In the genomic region with DNA sequence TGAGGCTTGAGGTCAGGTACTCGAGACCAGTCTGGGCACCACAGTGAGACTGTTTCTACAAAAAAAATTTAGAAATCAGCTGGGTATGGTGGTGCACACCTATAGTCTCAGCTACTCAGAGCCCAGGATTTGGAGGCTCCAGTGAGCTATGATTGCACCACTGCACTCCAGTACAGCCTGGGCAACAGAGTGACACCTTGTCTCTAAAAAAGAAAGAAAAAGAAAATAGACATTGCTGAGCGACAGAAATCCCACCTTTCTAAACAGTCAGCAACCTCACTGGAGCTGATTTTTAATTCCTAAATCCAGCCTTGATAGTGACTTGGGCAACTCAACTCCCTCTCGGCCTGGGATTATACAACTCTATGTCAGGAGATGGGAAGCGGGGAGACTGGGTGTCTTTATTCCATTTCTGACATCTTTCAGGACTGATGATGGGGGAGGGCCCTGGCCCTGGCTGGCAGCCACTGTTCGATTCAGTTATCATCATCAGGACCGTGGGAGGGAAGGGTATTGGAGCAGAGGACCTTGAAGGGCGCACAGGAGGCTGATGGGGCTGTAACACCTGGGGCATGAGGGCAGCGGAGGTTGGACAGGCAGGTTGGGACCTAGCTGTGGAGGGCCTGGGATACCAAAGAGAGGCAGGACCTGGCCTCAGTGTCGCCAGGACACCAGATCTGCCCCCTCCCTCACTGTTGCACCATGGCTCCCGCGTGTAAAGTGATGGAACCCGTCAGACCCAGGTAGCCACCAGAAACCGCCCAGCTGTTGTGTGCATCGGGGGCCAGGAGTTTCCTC, we compare ENCODE assay signal across 8 cellular contexts. TPM values are rescaled to one million over a fixed set of nuclear protein-coding genes. Genes with fewer than 3 reads are reported as not detected.
A peak's percentile ranks its signal among the peaks of the same experiment; 100 is the strongest.
DNase-seq lines count a peak whose midpoint lies in the region; ATAC-seq lines count a peak whose summit lies in the region.

No MANE protein-coding gene starts in this region.

- peak overlapping the region; percentile 70 to 90 (median 86); a peak in 21 of 22 replicates for H3K9ac ChIP-seq in BLaER1 treated with 17β-estradiol and CSF1 and Interleukin-3, amounts not matched to agents 10 nM and 100 nM
- H3K9ac ChIP-seq in NT2/D1 (ENCODE audit: insufficient read length, low read depth) (peak overlapping the region; percentile 79), endocrine pancreas (ENCODE audit: control insufficient read depth, insufficient read depth, low read length) (peak overlapping the region; percentile 23), neuronal stem cell (ENCODE audit: low read depth, low read length, poor library complexity) (peak overlapping the region; percentile 56)

- H2BK120ac ChIP-seq in neuronal stem cell (ENCODE audit: low read depth, low read length), result no peak overlapping the region

- peaks cover 5 to 34% (median 32%) of the 10 kb centered on the region in 11 experiments; a peak in 20 of 22 replicates for H4K20me1 ChIP-seq in BLaER1 treated with 17β-estradiol and CSF1 and Interleukin-3, amounts not matched to agents 10 nM and 100 nM

- peak overlapping the region; percentile 32 for H2BK15ac ChIP-seq in neuronal stem cell (ENCODE audit: low read length)

- ATAC-seq in GM18520 (IDR thresholded peaks at IDR 0.05; ENCODE audit: unreplicated experiment), result no peak

- no CpG with 5 or more reads among the region's 14 CpGs for WGBS in neuronal stem cell (ENCODE audit: extremely low coverage in 2 of 2, insufficient read length in 2 of 2, insufficient replicate concordance in 1 of 2), 2 donors

- no peaks in the 10 kb centered on the region for H3K27me3 ChIP-seq in BLaER1 treated with 17β-estradiol and CSF1 and Interleukin-3, amounts not matched to agents 10 nM and 100 nM
- H3K27me3 ChIP-seq in NT2/D1 (ENCODE audit: insufficient read depth, insufficient read length), result no peaks in the 10 kb centered on the region
- H3K27me3 ChIP-seq in endocrine pancreas (ENCODE audit: control insufficient read depth, insufficient read depth, low read length), result no peaks in the 10 kb centered on the region
- no peaks in the 10 kb centered on the region for H3K27me3 ChIP-seq in neuronal stem cell (ENCODE audit: control insufficient read depth in 3 of 3, insufficient read depth in 3 of 3, low read depth in 1 of 3, low read length in 3 of 3)

- peak overlapping the region; percentile 63 to 86 (median 73) for H3K4me3 ChIP-seq in BLaER1 treated with 17β-estradiol and CSF1 and Interleukin-3, amounts not matched to agents 10 nM and 100 nM
- H3K4me3 ChIP-seq in NT2/D1 (ENCODE audit: insufficient read length, low read depth) (peak overlapping the region; percentile 30), endocrine pancreas (ENCODE audit: control insufficient read depth, insufficient read depth, low read length) (no peak overlapping the region), neuronal stem cell (ENCODE audit: low read length in 2 of 2) (peak overlapping the region; percentile 31 to 76)

- H2BK5ac ChIP-seq in neuronal stem cell (ENCODE audit: low read length), result peak overlapping the region; percentile 62

- peak overlapping the region in 10 of 11 experiments; percentile 46 to 93 (median 88); a peak in 20 of 22 replicates for H3K27ac ChIP-seq in BLaER1 treated with 17β-estradiol and CSF1 and Interleukin-3, amounts not matched to agents 10 nM and 100 nM
- peak overlapping the region; percentile 93 for H3K27ac ChIP-seq in neuronal stem cell (replicated peaks; ENCODE audit: low read length)

- peak overlapping the region; percentile 91 for H3K4ac ChIP-seq in neuronal stem cell (ENCODE audit: low read length)

- H3K4me1 ChIP-seq in BLaER1 treated with 17β-estradiol and CSF1 and Interleukin-3, amounts not matched to agents 10 nM and 100 nM, result peaks cover 24 to 56% (median 43%) of the 10 kb centered on the region in 10 experiments
- peaks cover 2% of the 10 kb centered on the region for H3K4me1 ChIP-seq in NT2/D1 (ENCODE audit: insufficient read depth, insufficient read length)
- no peaks in the 10 kb centered on the region for H3K4me1 ChIP-seq in endocrine pancreas (ENCODE audit: control insufficient read depth, insufficient read depth, low read length)
- H3K4me1 ChIP-seq in neuronal stem cell (ENCODE audit: control insufficient read depth in 2 of 2, insufficient read depth in 1 of 2, low read depth in 1 of 2, low read length in 2 of 2), result peaks cover 8 to 14% of the 10 kb centered on the region in 2 donors

- H3K9me3 ChIP-seq in BLaER1 treated with 17β-estradiol and CSF1 and Interleukin-3, amounts not matched to agents 10 nM and 100 nM (replicated peaks in 1 of 11), result no peaks in the 10 kb centered on the region
- no peaks in the 10 kb centered on the region for H3K9me3 ChIP-seq in NT2/D1 (ENCODE audit: insufficient read depth, low read length)
- H3K9me3 ChIP-seq in endocrine pancreas (ENCODE audit: control insufficient read depth, low read length), result no peaks in the 10 kb centered on the region
- no peaks in the 10 kb centered on the region for H3K9me3 ChIP-seq in neuronal stem cell (replicated peaks in 1 of 2; ENCODE audit: control insufficient read depth in 2 of 2, insufficient read depth in 1 of 2, low read depth in 1 of 2, low read length in 2 of 2)

- peak overlapping the region; percentile 91 for H2AFZ ChIP-seq in neuronal stem cell (ENCODE audit: low read length)

- H2BK12ac ChIP-seq in neuronal stem cell (ENCODE audit: low read length), result peak overlapping the region; percentile 48

- no peaks in the 10 kb centered on the region for H3K79me1 ChIP-seq in neuronal stem cell (ENCODE audit: low read depth, low read length)

- peak overlapping the region; percentile 93 for H3K18ac ChIP-seq in neuronal stem cell (ENCODE audit: low read length)

- no peak overlapping the region for H4K8ac ChIP-seq in neuronal stem cell (ENCODE audit: low read depth, low read length)

- H4K91ac ChIP-seq in neuronal stem cell (ENCODE audit: low read depth, low read length, poor library complexity), result peak overlapping the region; percentile 86

- DNase-seq in NT2/D1 (ENCODE audit: low read depth, low spot score), result no peak
- DNase-seq in neuronal stem cell (ENCODE audit: low spot score), result no peak
- no peak for DNase-seq in stimulated activated CD4-positive, alpha-beta T cell treated with anti-CD3 and anti-CD28 coated beads, Interleukin-2, amount 100 ng/mL, for 24 hours
- DNase-seq in HT-29 (ENCODE audit: low spot score), result no peak
- DNase-seq in NCI-H2227 treated with DMSO at 0.1 percent for 48 hours (lab: John Stamatoyannopoulos, UW), result no peak

- H3K14ac ChIP-seq in neuronal stem cell (ENCODE audit: low read length), result peak overlapping the region; percentile 49

- peaks cover 3 to 12% (median 4%) of the 10 kb centered on the region in 11 experiments; a peak in 18 of 22 replicates for H3K36me3 ChIP-seq in BLaER1 treated with 17β-estradiol and CSF1 and Interleukin-3, amounts not matched to agents 10 nM and 100 nM
- H3K36me3 ChIP-seq in NT2/D1 (ENCODE audit: insufficient read depth, insufficient read length, low read length) (peaks cover 2% of the 10 kb centered on the region), endocrine pancreas (ENCODE audit: control insufficient read depth, insufficient read depth, low read length) (no peaks in the 10 kb centered on the region), neuronal stem cell (replicated peaks in 1 of 2; ENCODE audit: control insufficient read depth in 2 of 2, insufficient read depth in 2 of 2, low read length in 2 of 2) (peaks cover 0 to 12% of the 10 kb centered on the region in 2 donors)

- peak overlapping the region; percentile 92 for H2AK5ac ChIP-seq in neuronal stem cell (ENCODE audit: low read depth, low read length)

- H3K4me2 ChIP-seq in BLaER1 treated with 17β-estradiol and CSF1 and Interleukin-3, amounts not matched to agents 10 nM and 100 nM, result peak overlapping the region; percentile 81 to 98 (median 92)
- H3K4me2 ChIP-seq in neuronal stem cell (ENCODE audit: insufficient read depth, low read length, poor library complexity, severe bottlenecking), result peak overlapping the region; percentile 34

- H3K23ac ChIP-seq in neuronal stem cell (ENCODE audit: low read depth, low read length, poor library complexity), result peak overlapping the region; percentile 69

RNA-seq across cellular contexts. Expression of gene HSPB1, which starts 14.7 kb away (rescaled TPM):
- 217 TPM for polyA plus RNA-seq in neuronal stem cell (2013, experiment 1 of 2)
- polyA plus RNA-seq in neuronal stem cell (2013, experiment 2 of 2), result 205 TPM
- total RNA-seq in HT-29 (2014; rRNA removed; shearing (Covaris generic)), result 116 and 134 TPM in 2 replicates

RNA-seq across cellular contexts. Expression of gene YWHAG, which starts 41.6 kb away (rescaled TPM):
- 115 TPM for polyA plus RNA-seq in neuronal stem cell (2013, experiment 1 of 2)
- polyA plus RNA-seq in neuronal stem cell (2013, experiment 2 of 2), result 115 TPM
- 83.2 and 84.6 TPM in 2 replicates for total RNA-seq in HT-29 (2014; rRNA removed; shearing (Covaris generic))

Comparison
In these comparisons a context has a peak if more than half of its experiments do, and no peak if none do; other contexts are left out.
1. H3K9ac ChIP-seq: peak in every context shown above with its lines; median percentile 86 in BLaER1 treated with 17β-estradiol and CSF1 and Interleukin-3, amounts not matched to agents 10 nM and 100 nM; 79 in NT2/D1; 56 in neuronal stem cell; 23 in endocrine pancreas.